8 cellular contexts compared by ENCODE assay signal in genomic region chr13:52450793-52451116, GRCh38. TPM values are rescaled to one million over a fixed set of nuclear protein-coding genes. Genes with fewer than 3 reads are reported as not detected.
DNase-seq lines count a peak whose midpoint lies in the region; ATAC-seq and TF ChIP-seq lines count a peak whose summit lies in the region.

No MANE protein-coding gene starts in this region.

- H3K9me3 ChIP-seq in KOPT-K1 (ENCODE audit: insufficient read depth, low read length, poor library complexity, severe bottlenecking) (no peaks in the 10 kb centered on the region), colonic mucosa (no peaks in the 10 kb centered on the region)

- no peaks in the 10 kb centered on the region for H3K9me3 Mint-ChIP-seq in natural killer cell treated with Interleukin-12 subunit alpha and Interleukin-12 subunit beta and Interleukin-15 and Interleukin-18, amount 100 ng/mL, for 72 hours

- peak overlapping the region; percentile 85 for H3K27ac ChIP-seq in KOPT-K1 (ENCODE audit: low read depth, low read length, poor library complexity, severe bottlenecking)
- no peak overlapping the region for H3K27ac ChIP-seq in colonic mucosa

- H3K9ac ChIP-seq in colonic mucosa (ENCODE audit: low read depth in 2 of 2, low read length in 2 of 2) = no peak overlapping the region

- peak overlapping the region; percentile 64 to 79 for H3K27ac Mint-ChIP-seq in natural killer cell treated with Interleukin-12 subunit alpha and Interleukin-12 subunit beta and Interleukin-15 and Interleukin-18, amount 100 ng/mL, for 72 hours

- TF ChIP-seq CTCF in AG09309 (IDR thresholded peaks at IDR 0.05; ENCODE audit: control insufficient read depth, insufficient read depth, low read depth, low read length, missing control alignments) (no peak), colonic mucosa (IDR thresholded peaks at IDR 0.05) (no peak)

- H3K4me3 Mint-ChIP-seq in natural killer cell treated with Interleukin-12 subunit alpha and Interleukin-12 subunit beta and Interleukin-15 and Interleukin-18, amount 100 ng/mL, for 72 hours = peak overlapping the region; percentile 47

- H3K4me1 ChIP-seq in colonic mucosa = peaks cover 5% of the 10 kb centered on the region

- DNase-seq in AG09309 (ENCODE audit: low read depth) (no peak), colonic mucosa (no peak), DMS79 (lab: John Stamatoyannopoulos, UW) (no peak), left lobe of liver (ENCODE audit: low spot score) (no peak), DMS114 treated with DMSO at 0.1 percent for 48 hours (lab: John Stamatoyannopoulos, UW; ENCODE audit: unreplicated experiment) (no peak)
- DNase-seq in natural killer cell treated with Interleukin-12 subunit alpha and Interleukin-12 subunit beta and Interleukin-15 and Interleukin-18, amount 100 ng/mL, for 72 hours (ENCODE audit: low spot score) = no peak
- DNase-seq in stimulated activated naive CD4-positive, alpha-beta T cell treated with Interleukin-2 at 50 U/mL for 16 hours (lab: John Stamatoyannopoulos, UW) = no peak

- peaks cover 36 to 45% of the 10 kb centered on the region in 2 donors for H3K4me1 Mint-ChIP-seq in natural killer cell treated with Interleukin-12 subunit alpha and Interleukin-12 subunit beta and Interleukin-15 and Interleukin-18, amount 100 ng/mL, for 72 hours (ENCODE audit: low read depth in 2 of 2)

- intact Hi-C loops in colonic mucosa (cut with DNase I) = no loop called here

- H3K27me3 Mint-ChIP-seq in natural killer cell treated with Interleukin-12 subunit alpha and Interleukin-12 subunit beta and Interleukin-15 and Interleukin-18, amount 100 ng/mL, for 72 hours = no peaks in the 10 kb centered on the region

- H3K36me3 Mint-ChIP-seq in natural killer cell treated with Interleukin-12 subunit alpha and Interleukin-12 subunit beta and Interleukin-15 and Interleukin-18, amount 100 ng/mL, for 72 hours = no peaks in the 10 kb centered on the region

- H3K27me3 ChIP-seq in colonic mucosa = no peaks in the 10 kb centered on the region

- H3K36me3 ChIP-seq in KOPT-K1 (ENCODE audit: insufficient read depth, low read length) (peaks cover 13% of the 10 kb centered on the region), colonic mucosa (no peaks in the 10 kb centered on the region)

- no peak for ATAC-seq in natural killer cell treated with Interleukin-12 subunit alpha and Interleukin-12 subunit beta and Interleukin-15 and Interleukin-18, amount 100 ng/mL, for 72 hours
- no peak for ATAC-seq in left lobe of liver

- peak overlapping the region; percentile 21 for H3K4me3 ChIP-seq in AG09309 (ENCODE audit: control insufficient read depth, low read depth, low read length)
- peak overlapping the region; percentile 80 for H3K4me3 ChIP-seq in colonic mucosa

RNA-seq across cellular contexts. Expression of gene VPS36, which starts 0.3 kb away (rescaled TPM):
- total RNA-seq in colonic mucosa (10 to 100 TPM; 35.2 to 50.7 TPM), left lobe of liver (16.5 TPM)
- total RNA-seq in natural killer cell treated with Interleukin-12 subunit alpha and Interleukin-12 subunit beta and Interleukin-15 and Interleukin-18, amount 100 ng/mL, for 72 hours = 10 to 100 TPM; 34.1 to 42.7 TPM

RNA-seq across cellular contexts. Expression of gene CKAP2, which starts 4.5 kb away (rescaled TPM):
- total RNA-seq in colonic mucosa = 10 to 100 TPM; 16.9 to 39.1 TPM
- 10 to 100 TPM; 16.1 to 27.6 TPM for total RNA-seq in natural killer cell treated with Interleukin-12 subunit alpha and Interleukin-12 subunit beta and Interleukin-15 and Interleukin-18, amount 100 ng/mL, for 72 hours
- 1.7 TPM for total RNA-seq in left lobe of liver

RNA-seq across cellular contexts. Expression of gene THSD1, which starts 44.8 kb away (rescaled TPM):
- total RNA-seq in colonic mucosa (1 to 10 TPM in 1 of 2 donors, under 1 TPM in 1; 0.79 to 1.8 TPM), left lobe of liver (0.88 TPM)
- under 1 TPM; 0.43 to 0.92 TPM for total RNA-seq in natural killer cell treated with Interleukin-12 subunit alpha and Interleukin-12 subunit beta and Interleukin-15 and Interleukin-18, amount 100 ng/mL, for 72 hours
